Comparison of ENCODE assay signal across 8 cellular contexts in the genomic region with DNA sequence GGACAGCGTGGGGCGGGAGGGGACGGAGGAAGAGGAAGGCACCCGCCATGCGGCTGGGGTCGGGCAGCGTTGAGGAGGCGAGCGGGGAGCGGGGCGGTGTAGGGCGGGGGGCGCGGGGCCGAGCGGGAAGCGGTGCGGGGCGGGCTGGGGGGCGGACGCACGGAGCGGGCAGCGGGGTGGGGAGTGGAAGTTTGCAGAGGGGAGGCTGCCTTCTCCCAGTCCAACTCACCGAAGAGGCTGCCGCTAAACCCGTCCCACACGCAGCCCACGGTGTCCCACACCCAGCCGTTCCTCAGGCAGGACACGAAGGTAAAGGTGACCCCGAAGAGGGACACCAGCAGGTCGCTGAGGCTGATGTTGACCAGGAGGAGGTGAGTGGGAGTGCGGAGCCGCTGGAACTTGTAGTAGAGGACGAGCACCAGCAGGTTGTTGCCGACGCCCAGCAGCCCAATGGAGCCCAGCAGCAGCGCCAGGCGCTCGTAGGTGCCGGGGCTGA. TPM values are rescaled to one million over a fixed set of nuclear protein-coding genes. Genes with fewer than 3 reads are reported as not detected.
A peak's percentile ranks its signal among the peaks of the same experiment; 100 is the strongest.
DNase-seq lines count a peak whose midpoint lies in the region; ATAC-seq and FAIRE-seq lines count a peak whose summit lies in the region.

No MANE protein-coding gene starts in this region.

- H3K4me1 ChIP-seq in iPS DF 6.9 (ENCODE audit: control insufficient read depth, insufficient read depth, low read length): peaks cover 2% of the 10 kb centered on the region; the same call in 1 of the 2 replicates
- H3K4me1 ChIP-seq in small intestine (ENCODE audit: control insufficient read depth in 2 of 2, insufficient read depth in 1 of 2, low read depth in 1 of 2, low read length in 1 of 2): peaks cover 0 to 2% of the 10 kb centered on the region in 2 donors

- H3K36me3 ChIP-seq in iPS DF 6.9 (ENCODE audit: control insufficient read depth, insufficient read depth, low read length) (peaks cover 4% of the 10 kb centered on the region; the same call in 1 of the 2 replicates), small intestine (ENCODE audit: control insufficient read depth in 2 of 2, insufficient read depth in 2 of 2, low read length in 2 of 2) (no peaks in the 10 kb centered on the region)

- no CpG with 5 or more reads among the region's 42 CpGs for WGBS in iPS DF 6.9 (ENCODE audit: insufficient coverage, insufficient read length)
- WGBS in small intestine, 3 donors: 0 to 2% (median 1%) methylated on average over 28 to 42 of the region's 42 CpGs

- peak overlapping the region; percentile 83 for H3K4me3 ChIP-seq in iPS DF 6.9 (ENCODE audit: low read length)
- peak overlapping the region; percentile 81 to 95 for H3K4me3 ChIP-seq in small intestine (ENCODE audit: low read depth in 1 of 2, low read length in 2 of 2)

- CTCF ChIA-PET in activated naive CD4-positive, alpha-beta T cell treated with anti-CD3 and anti-CD28 coated beads, Interleukin-2, amount 10 ng/mL, durations not matched to agents 7 days and 5 days (lab: Charles Lee): interaction anchor here (0.9 kb wide), 1 partner anchor 38 kb away, joined by 3 read pairs; no protein-coding TSS in a partner anchor

- peak overlapping the region; percentile 80 for H3K4me3 Mint-ChIP-seq in activated naive CD4-positive, alpha-beta T cell treated with anti-CD3 and anti-CD28 coated beads, Interleukin-2, amount 10 ng/mL, durations not matched to agents 7 days and 5 days

- in situ Hi-C loops in ACHN (cut with HindIII; ENCODE audit: low pct_ligation_motif_present, low pct_unique_long_range_greater_than_20kb, low sequenced_read_pairs): loop anchor here (25.0 kb wide), 1 partner anchor 223 kb away; no protein-coding TSS in a partner anchor

- H3K9me3 Mint-ChIP-seq in activated naive CD4-positive, alpha-beta T cell treated with anti-CD3 and anti-CD28 coated beads, Interleukin-2, amount 10 ng/mL, durations not matched to agents 7 days and 5 days: peaks cover 3% of the 10 kb centered on the region

- peaks cover 22% of the 10 kb centered on the region for H3K36me3 Mint-ChIP-seq in activated naive CD4-positive, alpha-beta T cell treated with anti-CD3 and anti-CD28 coated beads, Interleukin-2, amount 10 ng/mL, durations not matched to agents 7 days and 5 days

- FAIRE-seq in small intestine (lab: Jason Lieb, UNC): no peak

- H3K27ac ChIP-seq in iPS DF 6.9 (ENCODE audit: low read length) (no peak overlapping the region), small intestine (ENCODE audit: low read depth in 1 of 2, low read length in 1 of 2) (peak overlapping the region; percentile 56 to 64)

- peak overlapping the region; percentile 87 for H3K27ac Mint-ChIP-seq in activated naive CD4-positive, alpha-beta T cell treated with anti-CD3 and anti-CD28 coated beads, Interleukin-2, amount 10 ng/mL, durations not matched to agents 7 days and 5 days

- DNase-seq in ACHN (peak; percentile 56), NOMO-1 treated with dmso at 0.1 percent for 144 hours (lab: John Stamatoyannopoulos, UW; ENCODE audit: unreplicated experiment) (peak; percentile 63), iPS DF 6.9 (ENCODE audit: low read depth, low spot score) (no peak), small intestine (peak; percentile 44), GM19238 (ENCODE audit: insufficient read length, low spot score) (no peak)
- DNase-seq in activated naive CD4-positive, alpha-beta T cell treated with anti-CD3 and anti-CD28 coated beads, Interleukin-2, amount 10 ng/mL, durations not matched to agents 7 days and 5 days: peak; percentile 66

- no peaks in the 10 kb centered on the region for H3K27me3 ChIP-seq in iPS DF 6.9 (ENCODE audit: control insufficient read depth, insufficient read depth, low read length)
- no peaks in the 10 kb centered on the region for H3K27me3 ChIP-seq in small intestine (ENCODE audit: control insufficient read depth in 2 of 2, insufficient read depth in 2 of 2, low read length in 2 of 2)

- H3K9me3 ChIP-seq in iPS DF 6.9 (ENCODE audit: control insufficient read depth, insufficient read depth, low read length) (no peaks in the 10 kb centered on the region; the same call in 1 of the 2 replicates), small intestine (ENCODE audit: control insufficient read depth, low read depth) (no peaks in the 10 kb centered on the region)

- no peaks in the 10 kb centered on the region for H3K27me3 Mint-ChIP-seq in activated naive CD4-positive, alpha-beta T cell treated with anti-CD3 and anti-CD28 coated beads, Interleukin-2, amount 10 ng/mL, durations not matched to agents 7 days and 5 days

- H3K4me1 Mint-ChIP-seq in activated naive CD4-positive, alpha-beta T cell treated with anti-CD3 and anti-CD28 coated beads, Interleukin-2, amount 10 ng/mL, durations not matched to agents 7 days and 5 days: peaks cover 40% of the 10 kb centered on the region

- ATAC-seq in GM18508 (IDR thresholded peaks at IDR 0.05; ENCODE audit: insufficient read depth, unreplicated experiment) (peak; percentile 32), HG03025 (IDR thresholded peaks at IDR 0.05; ENCODE audit: low FRiP score, unreplicated experiment) (peak; percentile 43)

RNA-seq across cellular contexts. Expression of a gene that starts 0.5 kb away (rescaled TPM):
- polyA plus RNA-seq in small intestine: 1 to 10 TPM; 1.3 to 2.6 (median 1.9) TPM

RNA-seq across cellular contexts. Expression of a gene that starts 0.5 kb away (rescaled TPM):
- 1 to 10 TPM; 5.0 to 9.2 (median 8.1) TPM for polyA plus RNA-seq in small intestine

RNA-seq across cellular contexts. Expression of a gene that starts 12.4 kb away (rescaled TPM):
- polyA plus RNA-seq in small intestine: not detected

Comparison
In these comparisons a context has a peak if more than half of its experiments do, and no peak if none do; other contexts are left out.
1. DNase-seq: peak in ACHN (single experiment), NOMO-1 treated with dmso at 0.1 percent for 144 hours (single experiment), activated naive CD4-positive, alpha-beta T cell treated with anti-CD3 and anti-CD28 coated beads, Interleukin-2, amount 10 ng/mL, durations not matched to agents 7 days and 5 days (single experiment) and small intestine (single experiment); none in iPS DF 6.9 (single experiment) and GM19238 (single experiment).